ENCODE assay signal across 1 cellular context in the genomic region with DNA sequence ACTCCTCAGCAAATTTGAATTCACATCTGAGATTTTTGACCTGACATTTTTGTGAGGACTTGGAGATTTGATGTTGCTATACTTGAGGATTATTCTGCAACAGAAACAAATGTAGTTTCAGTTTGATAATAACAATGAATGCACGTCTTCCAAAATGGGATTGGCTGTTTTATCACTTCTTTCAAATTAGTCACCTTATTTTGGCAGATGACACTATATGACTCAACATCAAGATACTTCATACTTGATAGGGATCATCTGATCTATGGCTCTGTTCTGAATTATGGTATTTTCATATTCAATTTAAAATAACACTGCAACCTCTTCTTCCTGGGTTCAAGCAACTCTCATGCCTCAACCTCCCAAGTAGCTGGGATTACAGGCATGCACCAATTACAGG.
TF ChIP-seq lines count a peak whose summit lies in the region.

No MANE protein-coding gene starts in this region.

TF ChIP-seq in K562, 482 proteins besides CTCF, POLR2A, EP300 and RAD21:
- TF ChIP-seq CBX1 (IDR thresholded peaks at IDR 0.05; ENCODE audit: low read depth) (no peak), MAFF (IDR thresholded peaks at IDR 0.05; ENCODE audit: low read length) (no peak), FOSL1 (tag; conservative IDR thresholded peaks at IDR 0.05) (peak; percentile 78)
- TF ChIP-seq, protein P1, sequence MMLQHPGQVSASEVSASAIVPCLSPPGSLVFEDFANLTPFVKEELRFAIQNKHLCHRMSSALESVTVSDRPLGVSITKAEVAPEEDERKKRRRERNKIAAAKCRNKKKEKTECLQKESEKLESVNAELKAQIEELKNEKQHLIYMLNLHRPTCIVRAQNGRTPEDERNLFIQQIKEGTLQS (IDR thresholded peaks at IDR 0.05): peak; percentile 53
- TF ChIP-seq, protein P1 (CRISPR knock-in tag; conservative IDR thresholded peaks at IDR 0.05): no peak
